Comparison of ENCODE assay signal across 9 cellular contexts in genomic region chr2:9423100-9423921, GRCh38. TPM values are rescaled to one million over a fixed set of nuclear protein-coding genes. Genes with fewer than 3 reads are reported as not detected.
DNase-seq lines count a peak whose midpoint lies in the region; ATAC-seq, FAIRE-seq and TF ChIP-seq lines count a peak whose summit lies in the region.
"Had no signal": no experiment of that assay in that cellular context is flagged by ENCODE, and none has a peak within 500 bp of the region (broad histone marks: within the 10 kb centered on the region; RNA-seq: fewer than 3 reads in every experiment).

CPSF3 (plus strand) TSS chr2:9423654; CDS start chr2:9423774, 120 bp downstream.
ITGB1BP1 (minus strand) TSS chr2:9423528; CDS start chr2:9418697, 4,831 bp downstream.

- H3K4me1 ChIP-seq in kidney (ENCODE audit: control insufficient read depth in 1 of 2, insufficient read depth in 1 of 2, low read depth in 1 of 2, low read length in 2 of 2): peaks cover 3 to 21% of the 10 kb centered on the region in 2 donors

- TF ChIP-seq CTCF in kidney (IDR thresholded peaks at IDR 0.05; ENCODE audit: borderline replicate concordance, extremely low read depth, insufficient read depth): peak; percentile 3

- peak; percentile 88 for ATAC-seq in HG03432 (IDR thresholded peaks at IDR 0.05; ENCODE audit: unreplicated experiment)

- DNase-seq in AG20443 (ENCODE audit: low spot score) (peak; percentile 100), NCI-H510A (lab: John Stamatoyannopoulos, UW) (peak; percentile 94), cerebellum (ENCODE audit: low spot score) (peak; percentile 98), kidney (peak; percentile 99)
- DNase-seq in activated CD4-positive, alpha-beta T cell treated with anti-CD3 and anti-CD28 coated beads for 1 hour: peak; percentile 93
- DNase-seq in stimulated activated CD4-positive, alpha-beta T cell treated with anti-CD3 and anti-CD28 coated beads, Interleukin-15, amount 100 ng/mL, for 24 hours: peak; percentile 99

- H3K9me3 ChIP-seq in kidney (ENCODE audit: control insufficient read depth in 1 of 2, low read length in 2 of 2): no peaks in the 10 kb centered on the region

- peak within 1 kb of the TSS; percentile 84 to 95 for H3K27ac ChIP-seq in kidney (ENCODE audit: low read depth in 2 of 2, low read length in 2 of 2)

- peak within 1 kb of the TSS; percentile 88 to 95 for H3K4me3 ChIP-seq in kidney (ENCODE audit: low read length in 2 of 2)

- intact Hi-C loops in kidney (cut with DNase I): no loop called here

- H3K36me3 ChIP-seq in kidney (ENCODE audit: control insufficient read depth in 1 of 2, insufficient read depth in 2 of 2, low read length in 2 of 2): no peaks in the 10 kb centered on the region

- no peak for FAIRE-seq in kidney (lab: Jason Lieb, UNC)
- FAIRE-seq: islet of Langerhans had no signal

- H3K9ac ChIP-seq in kidney (ENCODE audit: low read length in 2 of 2): peak within 1 kb of the TSS; percentile 77 to 89

- peak; percentile 61 for TF ChIP-seq POLR2A in GM19099 (IDR thresholded peaks at IDR 0.05; ENCODE audit: extremely low read depth, insufficient read length, low read depth)

RNA-seq across cellular contexts. Expression of gene CPSF3, which starts in this region (rescaled TPM):
- total RNA-seq in cerebellum (36.1 TPM), kidney (27.5 TPM)
- polyA plus RNA-seq in kidney (ENCODE audit: insufficient read depth, low read depth, low replicate concordance): 27.3 TPM

RNA-seq across cellular contexts. Expression of gene ITGB1BP1, which starts in this region (rescaled TPM):
- total RNA-seq in cerebellum: 45.1 TPM
- 67.1 TPM for total RNA-seq in kidney
- 164 TPM for polyA plus RNA-seq in kidney (ENCODE audit: insufficient read depth, low read depth, low replicate concordance)

Comparison
In these comparisons a context has a peak if more than half of its experiments do, and no peak if none do; other contexts are left out.
1. Peak in every context shown above with its lines: DNase-seq, ATAC-seq, H3K4me3 ChIP-seq and H3K27ac ChIP-seq.